ENCODE assay signal across 11 cellular contexts in genomic region chr22:27241430-27242110, GRCh38.
DNase-seq lines count a peak whose midpoint lies in the region; ATAC-seq and TF ChIP-seq lines count a peak whose summit lies in the region.
"Had no signal": no experiment of that assay in that cellular context is flagged by ENCODE, and none has a peak within 500 bp of the region (broad histone marks: within the 10 kb centered on the region; RNA-seq: fewer than 3 reads in every experiment).

No MANE protein-coding gene starts in this region.

- intact Hi-C loops in right cardiac atrium (cut with DNase I) = loop anchor here in 1 of 4 donors (10.0 kb wide), 1 partner anchor 137 kb away; no protein-coding TSS in a partner anchor
- intact Hi-C loops in sciatic nerve (cut with DNase I) = no loop called here

- 59% methylated on average over 6 of the region's 6 CpGs for WGBS in right cardiac atrium
- WGBS in suprapubic skin = 91% methylated on average over 3 of the region's 6 CpGs

- no peak overlapping the region for H3K4me3 ChIP-seq in right cardiac atrium (ENCODE audit: low read length)
- no peak overlapping the region for H3K4me3 ChIP-seq in suprapubic skin

- no peaks in the 10 kb centered on the region for H3K9me3 ChIP-seq in right cardiac atrium (ENCODE audit: control insufficient read depth, low read length)
- H3K9me3 ChIP-seq in suprapubic skin = no peaks in the 10 kb centered on the region

- H3K36me3 ChIP-seq in suprapubic skin = no peaks in the 10 kb centered on the region

- no peak for TF ChIP-seq POLR2A in suprapubic skin (IDR thresholded peaks at IDR 0.05)

- no peak for TF ChIP-seq CTCF in suprapubic skin (IDR thresholded peaks at IDR 0.05)

- no peak for TF ChIP-seq EP300 in suprapubic skin (IDR thresholded peaks at IDR 0.05)

- H3K27ac ChIP-seq in right cardiac atrium (ENCODE audit: low read length) (no peak overlapping the region), suprapubic skin (no peak overlapping the region)

- H3K27me3 ChIP-seq in right cardiac atrium (ENCODE audit: control insufficient read depth, insufficient read depth) = no peaks in the 10 kb centered on the region
- H3K27me3 ChIP-seq in suprapubic skin = peaks cover 4% of the 10 kb centered on the region

- H3K4me1 ChIP-seq in right cardiac atrium (ENCODE audit: control insufficient read depth, insufficient read depth, low read length) (peaks cover 10% of the 10 kb centered on the region), suprapubic skin (peaks cover 14% of the 10 kb centered on the region)

- ATAC-seq in right cardiac atrium (peak; percentile 52 to 65), sciatic nerve (peak; percentile 4), HG02623 (IDR thresholded peaks at IDR 0.05; ENCODE audit: unreplicated experiment) (no peak), GM19023 (IDR thresholded peaks at IDR 0.05; ENCODE audit: unreplicated experiment) (no peak)

- DNase-seq in H4 (ENCODE audit: low spot score) (peak; percentile 23), amygdala (lab: John Stamatoyannopoulos, UW) (peak in 38 of 56 donors; percentile 1 to 64 (median 32)), right cardiac atrium (peak; percentile 71 to 92 (median 85)), sciatic nerve (ENCODE audit: low spot score) (no peak), suprapubic skin (ENCODE audit: low spot score in 2 of 2) (no peak), HuH-7 (ENCODE audit: low spot score) (no peak)
- DNase-seq: activated CD4-positive, CD25-positive, alpha-beta regulatory T cell; activated gamma-delta T cell; COR-L47 had no signal

Comparison
In these comparisons a context has a peak if more than half of its experiments do, and no peak if none do; other contexts are left out.
1. DNase-seq: peak in H4 (single experiment), amygdala (38 of 56) and right cardiac atrium (3 of 3); none in sciatic nerve (single experiment), suprapubic skin (0 of 2) and HuH-7 (single experiment).
2. ATAC-seq: peak in right cardiac atrium (2 of 2) and sciatic nerve (single experiment); none in HG02623 (single experiment) and GM19023 (single experiment).